In the genomic region with DNA sequence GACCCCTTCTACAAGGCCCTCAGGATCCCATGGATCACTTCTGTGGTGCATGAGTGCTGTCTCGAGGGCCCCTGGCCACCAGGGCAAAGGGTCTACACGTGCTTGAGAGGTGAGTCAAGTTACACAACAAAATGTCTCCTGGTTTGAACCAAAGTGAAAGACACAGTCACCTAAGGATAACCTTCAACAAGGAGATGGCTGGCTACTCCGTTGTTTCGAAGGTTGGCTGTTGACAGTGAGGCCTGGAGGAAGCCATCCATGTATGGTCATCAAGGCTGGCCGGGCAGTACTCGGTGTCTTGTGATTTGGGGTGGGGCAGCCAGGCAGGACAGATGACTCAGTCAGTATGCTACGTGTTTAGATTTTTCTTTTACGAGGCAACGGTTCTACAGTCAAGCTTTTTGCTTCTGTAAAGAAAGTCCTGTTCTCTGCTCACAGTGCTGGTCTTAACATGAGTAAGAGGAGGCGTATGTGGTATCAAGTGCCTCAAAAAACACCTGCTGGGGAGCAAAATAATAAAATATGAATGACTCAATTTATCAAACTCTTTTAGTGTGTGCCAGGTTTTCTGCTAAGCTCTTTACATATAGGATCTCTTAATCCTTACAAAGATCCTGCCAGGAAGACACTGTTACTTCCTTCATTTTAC, we compare ENCODE assay signal across 9 cellular contexts. TPM values are rescaled to one million over a fixed set of nuclear protein-coding genes. Genes with fewer than 3 reads are reported as not detected.
DNase-seq lines count a peak whose midpoint lies in the region; ATAC-seq and TF ChIP-seq lines count a peak whose summit lies in the region.
"Had no signal": no experiment of that assay in that cellular context is flagged by ENCODE, and none has a peak within 500 bp of the region (broad histone marks: within the 10 kb centered on the region; RNA-seq: fewer than 3 reads in every experiment).

No MANE protein-coding gene starts in this region.

- H3K4me3 ChIP-seq in fibroblast of villous mesenchyme (ENCODE audit: low read depth, low read length), result no peak overlapping the region
- H3K4me3 ChIP-seq in rectal smooth muscle tissue (ENCODE audit: low read length), result no peak overlapping the region
- H3K4me3 ChIP-seq: GM12878 had no signal

- in situ Hi-C loops in SK-MEL-5 (cut with HindIII; ENCODE audit: low pct_unique_long_range_greater_than_20kb, low sequenced_read_pairs), result no loop called here

- no peaks in the 10 kb centered on the region for H3K36me3 ChIP-seq in rectal smooth muscle tissue (ENCODE audit: control insufficient read depth, insufficient read depth, low read length)

- peak overlapping the region; percentile 99 for H3K27ac ChIP-seq in rectal smooth muscle tissue (ENCODE audit: low read depth, low read length)

- peaks cover 59% of the 10 kb centered on the region for H3K4me1 ChIP-seq in rectal smooth muscle tissue (ENCODE audit: control insufficient read depth, insufficient read depth, low read length)

- no peak for ATAC-seq in HG02870 (IDR thresholded peaks at IDR 0.05; ENCODE audit: unreplicated experiment)
- ATAC-seq: GM12878 had no signal

- peak; percentile 16 for DNase-seq in DMS79 (lab: John Stamatoyannopoulos, UW)
- peak; percentile 68 for DNase-seq in SK-MEL-5 (ENCODE audit: low read depth, low spot score)
- peak; percentile 99 for DNase-seq in fibroblast of villous mesenchyme (ENCODE audit: low read depth)
- no peak for DNase-seq in C1 segment of cervical spinal cord (lab: John Stamatoyannopoulos, UW)
- no peak for DNase-seq in superior temporal gyrus (ENCODE audit: extremely low spot score)
- DNase-seq in GM19240 (ENCODE audit: insufficient read length, low spot score), result no peak

- no peak for TF ChIP-seq CTCF in fibroblast of villous mesenchyme (IDR thresholded peaks at IDR 0.05; ENCODE audit: insufficient read depth, low read depth, low read length)

- H3K27me3 ChIP-seq in rectal smooth muscle tissue (ENCODE audit: control insufficient read depth, insufficient read depth, low read length), result no peaks in the 10 kb centered on the region

- H3K9ac ChIP-seq in rectal smooth muscle tissue (ENCODE audit: low read length), result no peak overlapping the region

RNA-seq across cellular contexts. Expression of a gene that starts 18.0 kb away (rescaled TPM):
- total RNA-seq in SK-MEL-5 (2014; rRNA removed; shearing (Covaris generic)), result 34.6 and 37.9 TPM in 2 replicates
- polyA plus RNA-seq in SK-MEL-5 (2015; cell fraction: cytosol; rRNA removed), result 24.2 and 34.2 TPM in 2 replicates
- 43.9 and 64.8 TPM in 2 replicates for polyA plus RNA-seq in SK-MEL-5 (2015; cell fraction: nucleus; rRNA removed)
- 12.2 and 22.9 TPM in 2 replicates for total RNA-seq in fibroblast of villous mesenchyme

Comparison
In these comparisons a context has a peak if more than half of its experiments do, and no peak if none do; other contexts are left out.
1. DNase-seq: peak in DMS79 (single experiment), SK-MEL-5 (single experiment) and fibroblast of villous mesenchyme (single experiment); none in C1 segment of cervical spinal cord (0 of 14), superior temporal gyrus (single experiment) and GM19240 (single experiment).